Comparison of ENCODE assay signal across 15 cellular contexts in the genomic region with DNA sequence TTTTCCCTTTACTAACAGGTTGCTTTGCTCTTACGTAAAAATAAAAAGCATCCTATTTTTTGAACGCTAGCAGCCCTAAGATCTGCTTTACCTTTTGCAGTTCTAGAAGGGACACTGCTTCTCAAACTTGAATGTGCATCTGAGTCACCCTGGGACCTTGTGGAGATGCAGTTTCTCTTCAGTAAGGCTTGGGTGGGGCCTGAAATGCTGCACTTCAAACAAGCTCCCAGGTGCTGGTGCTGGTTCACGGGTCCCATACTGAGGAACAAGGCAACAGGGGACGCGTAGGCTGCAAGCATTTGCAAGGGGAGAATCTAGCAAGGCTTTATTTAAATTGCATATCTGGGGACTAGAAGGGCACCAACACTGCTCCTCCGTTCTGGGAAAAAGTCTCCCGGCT. TPM values are rescaled to one million over a fixed set of nuclear protein-coding genes. Genes with fewer than 3 reads are reported as not detected.
DNase-seq lines count a peak whose midpoint lies in the region; ATAC-seq, FAIRE-seq and TF ChIP-seq lines count a peak whose summit lies in the region.
"Had no signal": no experiment of that assay in that cellular context is flagged by ENCODE, and none has a peak within 500 bp of the region (broad histone marks: within the 10 kb centered on the region; RNA-seq: fewer than 3 reads in every experiment).

No MANE protein-coding gene starts in this region.

- H4K20me1 ChIP-seq in H9 (ENCODE audit: control insufficient read depth, insufficient read depth, insufficient read length) (no peaks in the 10 kb centered on the region), keratinocyte (ENCODE audit: control insufficient read depth, extremely low read depth, insufficient read depth, low read length) (no peaks in the 10 kb centered on the region)

- H3K4me1 ChIP-seq in CD4-positive, alpha-beta memory T cell (ENCODE audit: insufficient read depth, low read length): peaks cover 64% of the 10 kb centered on the region
- H3K4me1 ChIP-seq in H9 (ENCODE audit: insufficient read depth, low read length) (peaks cover 16% of the 10 kb centered on the region), keratinocyte (ENCODE audit: control insufficient read depth, extremely low read depth, insufficient read depth, low read length) (peaks cover 67% of the 10 kb centered on the region), heart left ventricle (peaks cover 0 to 47% (median 23%) of the 10 kb centered on the region in 12 donors), adrenal gland (replicated peaks in 1 of 2) (peaks cover 7 to 25% of the 10 kb centered on the region in 2 donors)

- no peak overlapping the region for H2AFZ ChIP-seq in H9 (ENCODE audit: low read length)
- H2AFZ ChIP-seq in keratinocyte (ENCODE audit: control insufficient read depth, low read length): no peak overlapping the region

- H4K5ac ChIP-seq in H9 (ENCODE audit: insufficient read length, low read depth, low read length): no peak overlapping the region

- CTCF ChIA-PET in CD4-positive, alpha-beta memory T cell (lab: Charles Lee; ENCODE audit: partially characterized antibody): interaction anchor here (1.4 to 1.8 kb wide), 3 partner anchors 30 to 154 kb away, joined by 4 to 5 read pairs (median 5); partner anchors contain the start of gene MB21D2
- CTCF ChIA-PET in activated CD4-positive, alpha-beta memory T cell treated with anti-CD3 and anti-CD28 coated beads for 36 hours (lab: Charles Lee): interaction anchor here (1.5 to 2.4 kb wide), 2 partner anchors 11 to 29 kb away, joined by 5 to 11 read pairs; partner anchors contain the start of gene MB21D2

- intact Hi-C loops in CD4-positive, alpha-beta memory T cell (cut with micrococcal nuclease): no loop called here
- intact Hi-C loops in activated CD4-positive, alpha-beta memory T cell treated with anti-CD3 and anti-CD28 coated beads for 36 hours (cut with micrococcal nuclease): loop anchor here (1.0 kb wide), 2 partner anchors 68 to 71 kb away; no protein-coding TSS in a partner anchor
- intact Hi-C loops in heart left ventricle (cut with DNase I) (no loop called here), adrenal gland (cut with DNase I) (no loop called here)

- no peak overlapping the region for H2AK5ac ChIP-seq in H9 (ENCODE audit: insufficient read length, low read length)

- no peaks in the 10 kb centered on the region for H3K9me3 ChIP-seq in CD4-positive, alpha-beta memory T cell (ENCODE audit: control insufficient read depth in 1 of 2, low read length in 2 of 2)
- H3K9me3 ChIP-seq in H9 (ENCODE audit: control insufficient read depth, low read depth, low read length) (no peaks in the 10 kb centered on the region), keratinocyte (ENCODE audit: control insufficient read depth, low read depth, low read length) (no peaks in the 10 kb centered on the region), heart left ventricle (no peaks in the 10 kb centered on the region), adrenal gland (replicated peaks in 1 of 3) (no peaks in the 10 kb centered on the region)
- H3K9me3 ChIP-seq: stomach had no signal

- H3K9me1 ChIP-seq in keratinocyte (ENCODE audit: control insufficient read depth, extremely low read depth, insufficient read depth, low read length): no peaks in the 10 kb centered on the region

- no peak overlapping the region for H4K8ac ChIP-seq in H9 (replicated peaks; ENCODE audit: insufficient read length, low read depth, low read length)

- H3K27me3 ChIP-seq in CD4-positive, alpha-beta memory T cell (ENCODE audit: insufficient read depth, low read length): no peaks in the 10 kb centered on the region
- no peaks in the 10 kb centered on the region for H3K27me3 ChIP-seq in H9 (ENCODE audit: insufficient read depth, low read length)
- no peaks in the 10 kb centered on the region for H3K27me3 ChIP-seq in keratinocyte (ENCODE audit: control insufficient read depth, extremely low read depth, insufficient read depth, low read length)
- no peaks in the 10 kb centered on the region for H3K27me3 ChIP-seq in heart left ventricle
- no peaks in the 10 kb centered on the region for H3K27me3 ChIP-seq in adrenal gland
- H3K27me3 ChIP-seq: stomach had no signal

- H3K36me3 Mint-ChIP-seq in CD4-positive, alpha-beta memory T cell: no peaks in the 10 kb centered on the region
- no peaks in the 10 kb centered on the region; a peak in 1 of 7 replicates for H3K36me3 Mint-ChIP-seq in H9 (ENCODE audit: insufficient read depth in 1 of 3, low read depth in 3 of 3)
- H3K36me3 Mint-ChIP-seq in activated CD4-positive, alpha-beta memory T cell treated with anti-CD3 and anti-CD28 coated beads for 36 hours: no peaks in the 10 kb centered on the region
- H3K36me3 Mint-ChIP-seq: activated naive CD4-positive, alpha-beta T cell treated with anti-CD3 and anti-CD28 coated beads, Interleukin-2, amount 50 U/mL, for 72 hours had no signal

- H3K4me1 Mint-ChIP-seq in CD4-positive, alpha-beta memory T cell: peaks cover 7 to 60% (median 36%) of the 10 kb centered on the region in 4 donors
- H3K4me1 Mint-ChIP-seq in H9: peaks cover 61 to 63% of the 10 kb centered on the region in 2 experiments
- H3K4me1 Mint-ChIP-seq in activated CD4-positive, alpha-beta memory T cell treated with anti-CD3 and anti-CD28 coated beads for 36 hours (ENCODE audit: low read depth): peaks cover 62% of the 10 kb centered on the region

- H3K9ac ChIP-seq in H9 (ENCODE audit: extremely low read depth, insufficient read length, low read length) (no peak overlapping the region), keratinocyte (ENCODE audit: control insufficient read depth, extremely low read depth, insufficient read depth, low read length) (no peak overlapping the region)

- H2BK120ac ChIP-seq in H9 (ENCODE audit: low read depth, low read length, poor library complexity, severe bottlenecking): no peak overlapping the region

- H3K23ac ChIP-seq in H9 (ENCODE audit: insufficient read length, low read depth, low read length): no peak overlapping the region

- H3T11ph ChIP-seq in H9 (ENCODE audit: low read length): no peak overlapping the region

- no peak overlapping the region for H3K14ac ChIP-seq in H9 (ENCODE audit: insufficient read depth, low read length)

- H3K4ac ChIP-seq in H9 (ENCODE audit: low read depth, low read length): no peak overlapping the region

- H2BK20ac ChIP-seq in H9 (ENCODE audit: low read depth, low read length, poor library complexity, severe bottlenecking): no peak overlapping the region

- H2BK12ac ChIP-seq in H9 (ENCODE audit: insufficient read length, low read depth, low read length): no peak overlapping the region

- TF ChIP-seq POLR2A in heart left ventricle (IDR thresholded peaks at IDR 0.05) (no peak), adrenal gland (IDR thresholded peaks at IDR 0.05) (no peak)

- H3K36me3 ChIP-seq in CD4-positive, alpha-beta memory T cell (ENCODE audit: insufficient read depth, low read length): no peaks in the 10 kb centered on the region
- no peaks in the 10 kb centered on the region for H3K36me3 ChIP-seq in keratinocyte (ENCODE audit: control insufficient read depth in 2 of 2, extremely low read depth in 1 of 2, insufficient read depth in 2 of 2, low read length in 2 of 2)
- H3K36me3 ChIP-seq in heart left ventricle: no peaks in the 10 kb centered on the region
- H3K36me3 ChIP-seq in adrenal gland (replicated peaks in 1 of 2): no peaks in the 10 kb centered on the region
- H3K36me3 ChIP-seq: stomach had no signal

- no peaks in the 10 kb centered on the region for H3K9me3 Mint-ChIP-seq in CD4-positive, alpha-beta memory T cell
- H3K9me3 Mint-ChIP-seq in H9: no peaks in the 10 kb centered on the region; a peak in 1 of 5 replicates
- no peaks in the 10 kb centered on the region for H3K9me3 Mint-ChIP-seq in activated CD4-positive, alpha-beta memory T cell treated with anti-CD3 and anti-CD28 coated beads for 36 hours
- H3K9me3 Mint-ChIP-seq: activated naive CD4-positive, alpha-beta T cell treated with anti-CD3 and anti-CD28 coated beads, Interleukin-2, amount 50 U/mL, for 72 hours had no signal

- no peak overlapping the region for H2BK5ac ChIP-seq in H9 (ENCODE audit: insufficient read length, low read length)

- ATAC-seq in HG02885 (IDR thresholded peaks at IDR 0.05; ENCODE audit: poor library complexity, unreplicated experiment): no peak
- no peak for ATAC-seq in heart left ventricle

- dilution Hi-C loops in keratinocyte (cut with MboI; ENCODE audit: extremely low pct_ligation_motif_present, low sequenced_read_pairs): no loop called here

- H3K4me3 Mint-ChIP-seq in CD4-positive, alpha-beta memory T cell: peak overlapping the region in 7 of 8 donors; percentile 23 to 84 (median 65)
- peak overlapping the region in 1 of 2 experiments; percentile 56; a peak in 2 of 5 replicates for H3K4me3 Mint-ChIP-seq in H9
- no peak overlapping the region for H3K4me3 Mint-ChIP-seq in activated CD4-positive, alpha-beta memory T cell treated with anti-CD3 and anti-CD28 coated beads for 36 hours

- no peaks in the 10 kb centered on the region for H3K27me3 Mint-ChIP-seq in CD4-positive, alpha-beta memory T cell
- no peaks in the 10 kb centered on the region for H3K27me3 Mint-ChIP-seq in H9 (ENCODE audit: low read depth)
- peaks cover 5% of the 10 kb centered on the region for H3K27me3 Mint-ChIP-seq in activated CD4-positive, alpha-beta memory T cell treated with anti-CD3 and anti-CD28 coated beads for 36 hours

- no peaks in the 10 kb centered on the region for H3K23me2 ChIP-seq in H9 (ENCODE audit: insufficient read length, low read depth, low read length, poor library complexity, severe bottlenecking)

- TF ChIP-seq CTCF in H9 (conservative IDR thresholded peaks at IDR 0.05): no peak
- TF ChIP-seq CTCF in keratinocyte (optimal IDR thresholded peaks at IDR 0.05 in 1 of 3, IDR thresholded peaks at IDR 0.05 in 1 of 3, conservative IDR thresholded peaks at IDR 0.05 in 1 of 3; ENCODE audit: extremely low read depth in 1 of 3, insufficient read depth in 2 of 3, low read length in 3 of 3): no peak
- no peak for TF ChIP-seq CTCF in heart left ventricle (IDR thresholded peaks at IDR 0.05)
- TF ChIP-seq CTCF in adrenal gland (IDR thresholded peaks at IDR 0.05): no peak

- H2BK15ac ChIP-seq in H9 (ENCODE audit: low read depth, low read length): no peak overlapping the region

- no peak overlapping the region for H3K18ac ChIP-seq in H9 (ENCODE audit: insufficient read length, low read depth, low read length)

- DNase-seq in CD4-positive, alpha-beta memory T cell: peak in 1 of 5 donors; percentile 40
- peak; percentile 61 for DNase-seq in H9
- peak; percentile 32 for DNase-seq in activated CD4-positive, alpha-beta memory T cell treated with anti-CD3 and anti-CD28 coated beads for 36 hours
- DNase-seq in keratinocyte (ENCODE audit: low read depth, low spot score): no peak
- DNase-seq in stimulated activated CD4-positive, alpha-beta T cell treated with anti-CD3 and anti-CD28 coated beads, Interleukin-1b, Interleukin-23, amount 100 ng/mL, for 48 hours: no peak
- DNase-seq in heart left ventricle: no peak
- no peak for DNase-seq in adrenal gland
- DNase-seq: NCI-H2227 treated with DMSO at 0.1 percent for 48 hours; retina; stimulated activated CD4-positive, alpha-beta T cell treated with anti-CD3 and anti-CD28 coated beads, Interleukin-4, amount 100 ng/mL, for 4 hours; stomach had no signal

- POLR2A ChIA-PET in CD4-positive, alpha-beta memory T cell (lab: Charles Lee; ENCODE audit: partially characterized antibody): interaction anchor here (1.1 to 2.8 kb wide), 3 partner anchors 11 to 30 kb away, joined by 3 to 17 read pairs (median 10); partner anchors contain the start of gene MB21D2
- POLR2A ChIA-PET in activated CD4-positive, alpha-beta memory T cell treated with anti-CD3 and anti-CD28 coated beads for 36 hours (lab: Charles Lee): interaction anchor here (2.7 kb wide), 1 partner anchor 12 kb away, joined by 14 read pairs; no protein-coding TSS in a partner anchor

- H3K4me2 ChIP-seq in H9 (ENCODE audit: insufficient read depth, insufficient read length, low read length) (no peak overlapping the region), keratinocyte (ENCODE audit: control insufficient read depth, extremely low read depth, insufficient read depth, low read depth, low read length) (no peak overlapping the region)

- no peak overlapping the region for H4K91ac ChIP-seq in H9 (ENCODE audit: insufficient read length, low read depth, low read length)

- peaks cover 3% of the 10 kb centered on the region for H3K79me1 ChIP-seq in H9 (ENCODE audit: insufficient read depth, low read depth, low read length, poor library complexity, severe bottlenecking)

- WGBS in H9 (ENCODE audit: extremely low coverage, insufficient read length, low lambda C conversion rate): no CpG with 5 or more reads among the region's 7 CpGs
- WGBS in heart left ventricle, 4 donors: 94 to 98% (median 95%) methylated on average over 7 of the region's 7 CpGs
- WGBS in adrenal gland, 4 donors: 93 to 97% (median 96%) methylated on average over 6 to 7 of the region's 7 CpGs

- no peak overlapping the region for H3K4me3 ChIP-seq in CD4-positive, alpha-beta memory T cell (ENCODE audit: low read length in 2 of 2)
- H3K4me3 ChIP-seq in keratinocyte (ENCODE audit: control insufficient read depth in 2 of 3, extremely low read depth in 1 of 3, insufficient read depth in 2 of 3, low read depth in 1 of 3, low read length in 3 of 3) (no peak overlapping the region), heart left ventricle (no peak overlapping the region), adrenal gland (no peak overlapping the region)
- H3K4me3 ChIP-seq: coronary artery, stomach had no signal

- H3K56ac ChIP-seq in H9 (ENCODE audit: insufficient read length, low read depth, low read length): no peak overlapping the region

- no peak for FAIRE-seq in keratinocyte (lab: Jason Lieb, UNC)
- FAIRE-seq: GM18507 had no signal

- H3K79me2 ChIP-seq in H9 (ENCODE audit: insufficient read depth, low read length) (peaks cover 18% of the 10 kb centered on the region; the same call in 1 of the 2 replicates), keratinocyte (ENCODE audit: control insufficient read depth, insufficient read depth, low read length) (peaks cover 38% of the 10 kb centered on the region)

- H3K27ac Mint-ChIP-seq in CD4-positive, alpha-beta memory T cell: peak overlapping the region in 6 of 7 donors; percentile 25 to 89 (median 68)
- H3K27ac Mint-ChIP-seq in H9: peak overlapping the region; percentile 64 to 95 (median 89); a peak in 6 of 7 replicates
- peak overlapping the region; percentile 84 for H3K27ac Mint-ChIP-seq in activated CD4-positive, alpha-beta memory T cell treated with anti-CD3 and anti-CD28 coated beads for 36 hours

- H3K27ac ChIP-seq in CD4-positive, alpha-beta memory T cell (ENCODE audit: low read depth, low read length): no peak overlapping the region
- H3K27ac ChIP-seq in H9 (ENCODE audit: insufficient read length, low read depth, low read length): no peak overlapping the region
- H3K27ac ChIP-seq in keratinocyte (ENCODE audit: control insufficient read depth, insufficient read depth, low read length): peak overlapping the region; percentile 22
- no peak overlapping the region for H3K27ac ChIP-seq in heart left ventricle
- H3K27ac ChIP-seq in adrenal gland: no peak overlapping the region

RNA-seq across cellular contexts. Expression of gene MB21D2, which starts 30.0 kb away (rescaled TPM):
- total RNA-seq in CD4-positive, alpha-beta memory T cell: 1 to 10 TPM; 3.4 to 3.5 TPM
- 10 to 100 TPM in 1 of 2 donors, 1 to 10 TPM in 1; 8.6 to 17.1 TPM for polyA plus RNA-seq in CD4-positive, alpha-beta memory T cell
- total RNA-seq in H9 (2021) (19.1 and 20.8 TPM in 2 replicates), heart left ventricle (1 to 10 TPM; 2.3 to 5.0 (median 4.0) TPM), adrenal gland (10 to 100 TPM in 1 of 8 donors, 1 to 10 TPM in 7; 1.9 to 16.8 (median 5.8) TPM)
- 1 to 10 TPM; 8.7 to 9.1 TPM for total RNA-seq in activated CD4-positive, alpha-beta memory T cell treated with anti-CD3 and anti-CD28 coated beads for 36 hours
- polyA plus RNA-seq in keratinocyte (5.5 to 9.0 TPM (median 8.8 TPM) in 3 replicates), heart left ventricle (1 to 10 TPM in 1 of 2 donors, under 1 TPM in 1; 0.91 to 3.0 TPM), adrenal gland (1 to 10 TPM; 1.4 to 6.5 (median 4.0) TPM)
- 0.84 TPM for polyA plus RNA-seq in keratinocyte (2011; ENCODE audit: low read depth)
- 4.5 and 5.8 TPM in 2 replicates for polyA plus RNA-seq in keratinocyte (2011; cell fraction: cytosol; rRNA removed)
- 7.0 and 7.2 TPM in 2 replicates for polyA plus RNA-seq in keratinocyte (2011; cell fraction: nucleus; rRNA removed)
- polyA plus RNA-seq in keratinocyte (2012; ENCODE audit: low replicate concordance): 3.7 and 7.1 TPM in 2 replicates
- polyA minus RNA-seq in keratinocyte: 10.9 to 13.4 TPM (median 12.3 TPM) in 3 replicates
- 7.5 TPM for polyA minus RNA-seq in keratinocyte (2011; cell fraction: cytosol; rRNA and poly(A)+ RNA removed)
- polyA minus RNA-seq in keratinocyte (2011; cell fraction: nucleus; rRNA and poly(A)+ RNA removed): 6.9 and 11.7 TPM in 2 replicates

Comparison
In these comparisons a context has a peak if more than half of its experiments do, and no peak if none do; other contexts are left out.
1. DNase-seq: peak in H9 (single experiment) and activated CD4-positive, alpha-beta memory T cell treated with anti-CD3 and anti-CD28 coated beads for 36 hours (single experiment); none in keratinocyte (single experiment), stimulated activated CD4-positive, alpha-beta T cell treated with anti-CD3 and anti-CD28 coated beads, Interleukin-1b, Interleukin-23, amount 100 ng/mL, for 48 hours (single experiment), heart left ventricle (0 of 5) and adrenal gland (0 of 7).
2. Peak in every context shown above with its lines, with median percentiles within 50 percentile points of each other: H3K27ac Mint-ChIP-seq.